28 cellular contexts compared by ENCODE assay signal in the genomic region with DNA sequence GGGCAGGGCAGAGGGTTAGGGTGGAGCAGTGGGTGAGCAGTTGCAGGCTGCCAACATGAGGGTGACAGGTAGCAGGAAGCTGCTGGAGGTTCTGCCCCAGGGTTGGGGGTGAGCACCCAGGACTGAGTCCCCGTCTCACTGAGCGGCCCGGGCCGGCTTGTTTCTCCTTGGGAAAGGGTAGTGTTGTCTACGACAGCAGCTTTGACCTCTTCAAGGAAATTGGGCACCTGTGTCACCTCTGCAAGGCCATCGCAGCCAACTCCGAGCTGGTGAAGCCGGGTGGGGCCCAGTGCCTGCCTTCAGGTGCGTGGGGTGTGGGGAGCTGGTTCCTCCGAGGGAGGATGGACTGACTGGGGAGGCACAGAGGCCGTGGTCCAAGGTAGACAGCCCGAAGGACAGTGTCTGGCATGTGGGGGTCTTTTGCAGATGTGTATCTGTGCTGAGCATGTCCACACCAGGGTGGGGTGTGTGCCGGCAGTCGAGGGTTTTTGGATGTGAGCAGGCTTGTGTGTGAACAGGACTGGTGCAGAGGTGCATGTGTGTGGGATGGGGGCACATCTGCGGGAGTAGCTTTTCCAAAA. TPM values are rescaled to one million over a fixed set of nuclear protein-coding genes. Genes with fewer than 3 reads are reported as not detected.
"Had no signal": no experiment of that assay in that cellular context is flagged by ENCODE, and none has a peak within 500 bp of the region (broad histone marks: within the 10 kb centered on the region; RNA-seq: fewer than 3 reads in every experiment).

No MANE protein-coding gene starts in this region.

- ATAC-seq: activated CD8-positive, alpha-beta T cell treated with anti-CD3 and anti-CD28 coated beads, Interleukin-2, amount 10 ng/mL, durations not matched to agents 7 days and 5 days; K562; Panc1 had no signal

- DNase-seq: activated B cell treated with CpG ODN at 0.5 μM for 24 hours; activated CD4-positive, alpha-beta T cell treated with anti-CD3 and anti-CD28 coated beads, Interleukin-2, amount 50 U/mL, for 1 hour; activated CD8-positive, alpha-beta memory T cell treated with anti-CD3 and anti-CD28 coated beads, Interleukin-2, amount 50 U/mL, for 48 hours; activated CD8-positive, alpha-beta T cell treated with anti-CD3 and anti-CD28 coated beads, Interleukin-2, amount 10 ng/mL, durations not matched to agents 7 days and 5 days; activated naive CD4-positive, alpha-beta T cell treated with anti-CD3 and anti-CD28 coated beads, Interleukin-2, amount 50 U/mL, for 16 hours; activated T-cell treated with anti-CD3 and anti-CD28 coated beads, Interleukin-2, amount 50 U/mL, for 1 hour; adrenal gland; Karpas-422; MM.1S; NCI-H1105 treated with DMSO at 0.1 percent for 48 hours; NCI-H1436 treated with DMSO at 0.1 percent for 48 hours; NCI-H187; NCI-H2081; NCI-H2227 treated with DMSO at 0.1 percent for 48 hours; NCI-H446 treated with DMSO at 0.1 percent for 48 hours; NCI-H526 treated with DMSO at 0.1 percent for 48 hours; NK-92 treated with Interleukin-12 subunit alpha and Interleukin-12 subunit beta, amount 100 ng/mL, for 24 hours; OCI-M1; Right ventricle myocardium superior; SJCRH30; SK-N-SH; SW 1271 had no signal

- H3K4me1 ChIP-seq: adrenal gland, breast epithelium, SJCRH30 had no signal

- H3K27ac Mint-ChIP-seq: activated B cell treated with CpG ODN at 0.5 μM for 24 hours; activated CD8-positive, alpha-beta T cell treated with anti-CD3 and anti-CD28 coated beads, Interleukin-2, amount 10 ng/mL, durations not matched to agents 7 days and 5 days; activated naive CD8-positive, alpha-beta T cell treated with anti-CD3 and anti-CD28 coated beads, Interleukin-2, amount 10 ng/mL, durations not matched to agents 7 days and 5 days; T-helper 2 cell treated with Interferon-gamma antibody and Interleukin-4, amounts not matched to agents 5 μg/mL and 100 μg/mL, for 36 hours had no signal

- H3K9me3 Mint-ChIP-seq: activated B cell treated with CpG ODN at 0.5 μM for 24 hours; activated naive CD8-positive, alpha-beta T cell treated with anti-CD3 and anti-CD28 coated beads, Interleukin-2, amount 10 ng/mL, durations not matched to agents 7 days and 5 days; central memory CD8-positive, alpha-beta T cell; T-helper 2 cell treated with Interferon-gamma antibody and Interleukin-4, amounts not matched to agents 5 μg/mL and 100 μg/mL, for 36 hours had no signal

- H3K27ac ChIP-seq: adrenal gland, breast epithelium, SJCRH30 had no signal

- H3K4me3 ChIP-seq: adrenal gland, breast epithelium, K562, SJCRH30 had no signal

- H3K27me3 ChIP-seq: adrenal gland had no signal

- H3K4me1 Mint-ChIP-seq: activated B cell treated with CpG ODN at 0.5 μM for 24 hours; activated naive CD8-positive, alpha-beta T cell treated with anti-CD3 and anti-CD28 coated beads, Interleukin-2, amount 10 ng/mL, durations not matched to agents 7 days and 5 days; central memory CD8-positive, alpha-beta T cell had no signal

- H3K36me3 ChIP-seq: adrenal gland, breast epithelium, SJCRH30 had no signal

- H3K4me3 Mint-ChIP-seq: activated B cell treated with CpG ODN at 0.5 μM for 24 hours; activated CD8-positive, alpha-beta T cell treated with anti-CD3 and anti-CD28 coated beads, Interleukin-2, amount 10 ng/mL, durations not matched to agents 7 days and 5 days; activated naive CD8-positive, alpha-beta T cell treated with anti-CD3 and anti-CD28 coated beads, Interleukin-2, amount 10 ng/mL, durations not matched to agents 7 days and 5 days; central memory CD8-positive, alpha-beta T cell; T-helper 2 cell treated with Interferon-gamma antibody and Interleukin-4, amounts not matched to agents 5 μg/mL and 100 μg/mL, for 36 hours had no signal

- H3K36me3 Mint-ChIP-seq: activated naive CD8-positive, alpha-beta T cell treated with anti-CD3 and anti-CD28 coated beads, Interleukin-2, amount 10 ng/mL, durations not matched to agents 7 days and 5 days had no signal

- H3K27me3 Mint-ChIP-seq: activated B cell treated with CpG ODN at 0.5 μM for 24 hours; central memory CD8-positive, alpha-beta T cell had no signal

- H3K9me3 ChIP-seq: adrenal gland, breast epithelium, SJCRH30, SK-N-SH had no signal

RNA-seq across cellular contexts. Expression of a gene that starts 51.9 kb away (rescaled TPM):
- total RNA-seq: Right ventricle myocardium superior had no signal
